ENCODE assay signal across 3 cellular contexts in genomic region chr11:124799384-124800225, GRCh38.
TF ChIP-seq lines count a peak whose summit lies in the region.

No MANE protein-coding gene starts in this region.

TF ChIP-seq in GM12891, 5 proteins besides CTCF, POLR2A, EP300 and RAD21:
- TF ChIP-seq POLR2AphosphoS5 (IDR thresholded peaks at IDR 0.05; ENCODE audit: low read depth, low read length) (no peak), PAX5 (IDR thresholded peaks at IDR 0.05; ENCODE audit: insufficient read depth, low read length, severe bottlenecking) (no peak), TAF1 (IDR thresholded peaks at IDR 0.05; ENCODE audit: low read depth, low read length) (no peak), POU2F2 (IDR thresholded peaks at IDR 0.05; ENCODE audit: low read depth, low read length) (no peak), SPI1 (IDR thresholded peaks at IDR 0.05; ENCODE audit: low read depth, low read length) (no peak)

TF ChIP-seq in HCT116, 20 proteins besides CTCF, POLR2A, EP300 and RAD21:
- TF ChIP-seq SP1 (IDR thresholded peaks at IDR 0.05; ENCODE audit: low read depth) (no peak), TCF7L2 (IDR thresholded peaks at IDR 0.05; ENCODE audit: borderline replicate concordance, extremely low read depth, insufficient read depth, insufficient read length) (peak; percentile 25), ATF3 (IDR thresholded peaks at IDR 0.05) (no peak), MAX (IDR thresholded peaks at IDR 0.05) (no peak)

TF ChIP-seq in endothelial cell of umbilical vein, 7 proteins besides CTCF, POLR2A, EP300 and RAD21:
- TF ChIP-seq MYC (IDR thresholded peaks at IDR 0.05; ENCODE audit: low read depth, low read length) (no peak), JUN (IDR thresholded peaks at IDR 0.05; ENCODE audit: borderline replicate concordance, insufficient read depth, insufficient read length, low read depth) (no peak), EZH2 (IDR thresholded peaks at IDR 0.05; ENCODE audit: borderline replicate concordance, low read depth, low read length, severe bottlenecking) (no peak), POLR2AphosphoS5 (IDR thresholded peaks at IDR 0.05; ENCODE audit: insufficient read depth, low read depth, low read length) (no peak), FOS (IDR thresholded peaks at IDR 0.05; ENCODE audit: borderline replicate concordance, insufficient read depth, low read length) (no peak), GATA2 (IDR thresholded peaks at IDR 0.05; ENCODE audit: insufficient read depth, insufficient read length, low read depth, low read length) (no peak), MAX (IDR thresholded peaks at IDR 0.05; ENCODE audit: insufficient read depth, insufficient read length) (no peak)
